ENCODE assay signal across 13 cellular contexts in the genomic region with DNA sequence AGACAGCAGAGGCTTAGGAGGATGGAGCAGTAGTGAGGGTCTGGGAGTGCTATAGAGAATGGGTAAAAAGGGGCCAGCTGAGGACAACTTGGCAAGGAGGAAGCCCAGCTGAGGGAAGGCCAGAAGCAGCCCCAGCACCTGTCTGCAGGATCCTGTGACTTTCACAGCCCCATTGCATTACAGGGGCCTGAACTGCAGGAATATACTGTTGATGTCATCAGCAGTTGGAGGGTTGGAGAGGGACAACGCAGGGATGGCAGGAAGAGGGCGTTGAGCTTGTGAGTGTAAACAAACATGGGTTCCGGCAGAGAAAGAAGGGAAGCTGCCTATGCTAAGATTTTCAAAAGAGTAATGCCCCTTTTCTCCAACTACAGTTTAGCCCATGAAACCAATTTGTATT.
DNase-seq lines count a peak whose midpoint lies in the region; FAIRE-seq and TF ChIP-seq lines count a peak whose summit lies in the region.
"Had no signal": no experiment of that assay in that cellular context is flagged by ENCODE, and none has a peak within 500 bp of the region (broad histone marks: within the 10 kb centered on the region; RNA-seq: fewer than 3 reads in every experiment).

No MANE protein-coding gene starts in this region.

- no peaks in the 10 kb centered on the region for H3K27me3 ChIP-seq in mesendoderm (ENCODE audit: insufficient read depth, low read length, poor library complexity)

- no peak overlapping the region for H2BK5ac ChIP-seq in mesendoderm (ENCODE audit: low read length)

- H2AK5ac ChIP-seq in mesendoderm (ENCODE audit: low read length), result no peak overlapping the region

- no peak overlapping the region for H3K56ac ChIP-seq in mesendoderm (ENCODE audit: low read length)

- whole genome bisulfite sequencing in mesendoderm (ENCODE audit: extremely low coverage, insufficient coverage, low lambda C conversion rate), result no CpG with 5 or more reads among the region's 3 CpGs

- no peaks in the 10 kb centered on the region for H3K36me3 ChIP-seq in mesendoderm (ENCODE audit: control insufficient read depth, insufficient read depth, low read length)
- H3K36me3 ChIP-seq: HAP-1 had no signal

- no peak overlapping the region for H2BK120ac ChIP-seq in mesendoderm (ENCODE audit: low read depth, low read length)

- H3K79me1 ChIP-seq in mesendoderm (ENCODE audit: low read length), result no peaks in the 10 kb centered on the region

- H3K4me2 ChIP-seq in mesendoderm (ENCODE audit: low read length), result no peak overlapping the region

- no peak overlapping the region for H3K9ac ChIP-seq in mesendoderm (ENCODE audit: low read length)

- FAIRE-seq in D721Med (lab: Jason Lieb, UNC), result no peak

- H2BK15ac ChIP-seq in mesendoderm (replicated peaks; ENCODE audit: low read depth), result no peak overlapping the region

- no peaks in the 10 kb centered on the region for H3K79me2 ChIP-seq in mesendoderm (ENCODE audit: control insufficient read depth, insufficient read depth, low read length)

- no peak overlapping the region for H4K8ac ChIP-seq in mesendoderm (ENCODE audit: low read depth, low read length)

- no peak for TF ChIP-seq CTCF in D721Med (IDR thresholded peaks at IDR 0.05; ENCODE audit: insufficient read depth, missing control alignments)

- DNase-seq in EH (ENCODE audit: low read depth) (peak; percentile 49), HuH-7.5 (ENCODE audit: low spot score) (peak; percentile 35), dermis blood vessel endothelial cell (peak; percentile 44), mesendoderm (peak; percentile 9), T-helper 2 cell (no peak), D721Med (ENCODE audit: insufficient read length, low spot score) (no peak), AG08395 (ENCODE audit: low spot score) (no peak)
- DNase-seq: DMS 273 treated with DMSO at 0.1 percent for 48 hours, MV-4-11, NCI-H1436, NCI-H524, RPMI8226 had no signal

- no peaks in the 10 kb centered on the region for H3K4me1 ChIP-seq in mesendoderm (ENCODE audit: control insufficient read depth, low read depth, low read length)
- H3K4me1 ChIP-seq: HAP-1 had no signal

- no peak overlapping the region for H3K18ac ChIP-seq in mesendoderm (ENCODE audit: low read length)

- H3K23ac ChIP-seq in mesendoderm (ENCODE audit: low read length), result no peak overlapping the region

- H4K5ac ChIP-seq in mesendoderm (ENCODE audit: low read length), result no peak overlapping the region

- no peak overlapping the region for H3K4ac ChIP-seq in mesendoderm (ENCODE audit: low read depth, low read length)

- no peak overlapping the region for H3K27ac ChIP-seq in mesendoderm (ENCODE audit: low read depth, low read length)

- H3K4me3 ChIP-seq in mesendoderm (ENCODE audit: low read length), result no peak overlapping the region
- H3K4me3 ChIP-seq: HAP-1 had no signal

Comparison
In these comparisons a context has a peak if more than half of its experiments do, and no peak if none do; other contexts are left out.
1. DNase-seq: peak in EH (single experiment), HuH-7.5 (single experiment), dermis blood vessel endothelial cell (single experiment) and mesendoderm (single experiment); none in T-helper 2 cell (0 of 5), D721Med (single experiment) and AG08395 (single experiment).